9 cellular contexts compared by ENCODE assay signal in the genomic region with DNA sequence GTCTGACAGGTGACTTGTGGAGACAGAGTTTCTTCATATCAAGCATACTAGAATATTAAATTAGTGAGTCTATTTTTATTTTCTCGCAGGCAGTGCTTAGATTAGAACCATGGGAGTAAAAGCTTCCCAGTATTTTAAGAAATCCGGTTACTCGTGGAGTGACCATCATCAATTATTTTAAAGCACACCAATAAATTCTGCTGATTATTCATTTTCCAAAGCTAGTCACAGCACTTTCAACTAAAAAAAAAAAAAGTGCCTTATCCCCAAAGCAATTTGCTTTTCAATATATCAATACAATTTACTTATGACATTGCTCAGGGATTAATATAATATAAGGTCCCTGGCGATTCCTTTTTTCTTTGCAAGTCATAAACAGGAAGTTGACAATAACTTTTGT. TPM values are rescaled to one million over a fixed set of nuclear protein-coding genes. Genes with fewer than 3 reads are reported as not detected.
"Had no signal": no experiment of that assay in that cellular context is flagged by ENCODE, and none has a peak within 500 bp of the region (broad histone marks: within the 10 kb centered on the region; RNA-seq: fewer than 3 reads in every experiment).

No MANE protein-coding gene starts in this region.

- H3K4me3 Mint-ChIP-seq: IgD-negative memory B cell had no signal

- H3K4me2 ChIP-seq: KMS-11 had no signal

- H3K36me3 Mint-ChIP-seq: IgD-negative memory B cell had no signal

- DNase-seq: IMR-90, KBM-7, KG1 had no signal

- H3K27ac Mint-ChIP-seq: IgD-negative memory B cell had no signal

- FAIRE-seq: HTR-8/SVneo had no signal

- H3K27ac ChIP-seq: HL-60, KMS-11 had no signal

- H3K9ac ChIP-seq: KMS-11 had no signal

RNA-seq across cellular contexts. Expression of a gene that starts 26.3 kb away (rescaled TPM):
- total RNA-seq: HT-29, HT1080, IMR-90 had no signal
- polyA plus RNA-seq: IgD-negative memory B cell, IMR-90 had no signal
